In the genomic region with DNA sequence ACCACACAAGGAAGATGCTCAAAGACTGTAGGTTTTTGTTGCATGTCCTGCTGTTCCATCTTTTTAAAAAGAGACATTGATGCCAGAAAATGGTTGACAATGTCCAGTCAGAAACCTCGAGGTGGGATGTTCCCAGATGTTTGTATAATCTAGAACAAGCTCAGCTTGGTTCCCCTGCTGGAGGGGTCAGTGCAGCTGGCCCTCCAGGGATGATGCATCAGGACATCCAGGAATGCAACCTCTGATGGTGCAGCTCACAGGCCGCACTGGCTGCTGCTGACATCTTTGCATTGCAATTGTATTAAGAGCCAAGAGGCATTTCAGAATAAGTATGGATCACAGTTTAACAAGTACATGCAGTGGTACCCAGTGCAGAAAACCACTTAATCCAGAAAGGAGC, we compare ENCODE assay signal across 8 cellular contexts.
"Had no signal": no experiment of that assay in that cellular context is flagged by ENCODE, and none has a peak within 500 bp of the region (broad histone marks: within the 10 kb centered on the region; RNA-seq: fewer than 3 reads in every experiment).

No MANE protein-coding gene starts in this region.

- DNase-seq: GDM1, GF-D8 had no signal

- FAIRE-seq: G401.6, GM12878, GM12891, GM12892, GM18507, GM19239 had no signal

- ATAC-seq: GM12878 had no signal

- H3K4me3 ChIP-seq: GM12878 had no signal
